ENCODE assay signal across 1 cellular context in the genomic region with DNA sequence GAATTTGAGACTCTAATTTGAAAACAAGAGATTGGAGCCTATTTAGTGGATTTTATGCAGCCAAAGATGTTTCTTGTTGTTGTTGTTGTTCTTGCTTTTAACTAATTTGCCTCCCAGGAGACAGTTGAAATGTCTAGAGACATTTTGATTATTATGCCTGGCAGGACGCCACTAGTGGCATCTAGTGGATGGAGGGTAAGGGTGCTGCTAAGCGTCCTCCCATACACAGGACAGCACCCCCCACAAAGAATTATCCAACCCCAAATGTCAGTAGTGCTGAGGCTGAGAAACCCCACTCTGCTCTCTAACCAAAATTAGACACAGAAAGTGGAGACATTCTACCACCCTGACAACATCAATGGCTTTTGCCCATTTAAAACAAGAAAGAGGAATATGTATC.
TF ChIP-seq lines count a peak whose summit lies in the region.

No MANE protein-coding gene starts in this region.

TF ChIP-seq in HepG2, 621 proteins besides CTCF, POLR2A, EP300 and RAD21 (continued from another document):
- TF ChIP-seq, protein P1, sequence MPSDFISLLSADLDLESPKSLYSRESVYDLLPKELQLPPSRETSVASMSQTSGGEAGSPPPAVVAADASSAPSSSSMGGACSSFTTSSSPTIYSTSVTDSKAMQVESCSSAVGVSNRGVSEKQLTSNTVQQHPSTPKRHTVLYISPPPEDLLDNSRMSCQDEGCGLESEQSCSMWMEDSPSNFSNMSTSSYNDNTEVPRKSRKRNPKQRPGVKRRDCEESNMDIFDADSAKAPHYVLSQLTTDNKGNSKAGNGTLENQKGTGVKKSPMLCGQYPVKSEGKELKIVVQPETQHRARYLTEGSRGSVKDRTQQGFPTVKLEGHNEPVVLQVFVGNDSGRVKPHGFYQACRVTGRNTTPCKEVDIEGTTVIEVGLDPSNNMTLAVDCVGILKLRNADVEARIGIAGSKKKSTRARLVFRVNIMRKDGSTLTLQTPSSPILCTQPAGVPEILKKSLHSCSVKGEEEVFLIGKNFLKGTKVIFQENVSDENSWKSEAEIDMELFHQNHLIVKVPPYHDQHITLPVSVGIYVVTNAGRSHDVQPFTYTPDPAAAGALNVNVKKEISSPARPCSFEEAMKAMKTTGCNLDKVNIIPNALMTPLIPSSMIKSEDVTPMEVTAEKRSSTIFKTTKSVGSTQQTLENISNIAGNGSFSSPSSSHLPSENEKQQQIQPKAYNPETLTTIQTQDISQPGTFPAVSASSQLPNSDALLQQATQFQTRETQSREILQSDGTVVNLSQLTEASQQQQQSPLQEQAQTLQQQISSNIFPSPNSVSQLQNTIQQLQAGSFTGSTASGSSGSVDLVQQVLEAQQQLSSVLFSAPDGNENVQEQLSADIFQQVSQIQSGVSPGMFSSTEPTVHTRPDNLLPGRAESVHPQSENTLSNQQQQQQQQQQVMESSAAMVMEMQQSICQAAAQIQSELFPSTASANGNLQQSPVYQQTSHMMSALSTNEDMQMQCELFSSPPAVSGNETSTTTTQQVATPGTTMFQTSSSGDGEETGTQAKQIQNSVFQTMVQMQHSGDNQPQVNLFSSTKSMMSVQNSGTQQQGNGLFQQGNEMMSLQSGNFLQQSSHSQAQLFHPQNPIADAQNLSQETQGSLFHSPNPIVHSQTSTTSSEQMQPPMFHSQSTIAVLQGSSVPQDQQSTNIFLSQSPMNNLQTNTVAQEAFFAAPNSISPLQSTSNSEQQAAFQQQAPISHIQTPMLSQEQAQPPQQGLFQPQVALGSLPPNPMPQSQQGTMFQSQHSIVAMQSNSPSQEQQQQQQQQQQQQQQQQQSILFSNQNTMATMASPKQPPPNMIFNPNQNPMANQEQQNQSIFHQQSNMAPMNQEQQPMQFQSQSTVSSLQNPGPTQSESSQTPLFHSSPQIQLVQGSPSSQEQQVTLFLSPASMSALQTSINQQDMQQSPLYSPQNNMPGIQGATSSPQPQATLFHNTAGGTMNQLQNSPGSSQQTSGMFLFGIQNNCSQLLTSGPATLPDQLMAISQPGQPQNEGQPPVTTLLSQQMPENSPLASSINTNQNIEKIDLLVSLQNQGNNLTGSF (CRISPR knock-in tag; IDR thresholded peaks at IDR 0.05) = no peak
- TF ChIP-seq KLF9 (CRISPR knock-in tag; IDR thresholded peaks at IDR 0.05; ENCODE audit: low read depth) (no peak), REPIN1 (CRISPR knock-in tag; IDR thresholded peaks at IDR 0.05; ENCODE audit: borderline replicate concordance, low read depth) (no peak), ZNF143 (CRISPR knock-in tag; IDR thresholded peaks at IDR 0.05) (no peak)
- TF ChIP-seq, protein P2, sequence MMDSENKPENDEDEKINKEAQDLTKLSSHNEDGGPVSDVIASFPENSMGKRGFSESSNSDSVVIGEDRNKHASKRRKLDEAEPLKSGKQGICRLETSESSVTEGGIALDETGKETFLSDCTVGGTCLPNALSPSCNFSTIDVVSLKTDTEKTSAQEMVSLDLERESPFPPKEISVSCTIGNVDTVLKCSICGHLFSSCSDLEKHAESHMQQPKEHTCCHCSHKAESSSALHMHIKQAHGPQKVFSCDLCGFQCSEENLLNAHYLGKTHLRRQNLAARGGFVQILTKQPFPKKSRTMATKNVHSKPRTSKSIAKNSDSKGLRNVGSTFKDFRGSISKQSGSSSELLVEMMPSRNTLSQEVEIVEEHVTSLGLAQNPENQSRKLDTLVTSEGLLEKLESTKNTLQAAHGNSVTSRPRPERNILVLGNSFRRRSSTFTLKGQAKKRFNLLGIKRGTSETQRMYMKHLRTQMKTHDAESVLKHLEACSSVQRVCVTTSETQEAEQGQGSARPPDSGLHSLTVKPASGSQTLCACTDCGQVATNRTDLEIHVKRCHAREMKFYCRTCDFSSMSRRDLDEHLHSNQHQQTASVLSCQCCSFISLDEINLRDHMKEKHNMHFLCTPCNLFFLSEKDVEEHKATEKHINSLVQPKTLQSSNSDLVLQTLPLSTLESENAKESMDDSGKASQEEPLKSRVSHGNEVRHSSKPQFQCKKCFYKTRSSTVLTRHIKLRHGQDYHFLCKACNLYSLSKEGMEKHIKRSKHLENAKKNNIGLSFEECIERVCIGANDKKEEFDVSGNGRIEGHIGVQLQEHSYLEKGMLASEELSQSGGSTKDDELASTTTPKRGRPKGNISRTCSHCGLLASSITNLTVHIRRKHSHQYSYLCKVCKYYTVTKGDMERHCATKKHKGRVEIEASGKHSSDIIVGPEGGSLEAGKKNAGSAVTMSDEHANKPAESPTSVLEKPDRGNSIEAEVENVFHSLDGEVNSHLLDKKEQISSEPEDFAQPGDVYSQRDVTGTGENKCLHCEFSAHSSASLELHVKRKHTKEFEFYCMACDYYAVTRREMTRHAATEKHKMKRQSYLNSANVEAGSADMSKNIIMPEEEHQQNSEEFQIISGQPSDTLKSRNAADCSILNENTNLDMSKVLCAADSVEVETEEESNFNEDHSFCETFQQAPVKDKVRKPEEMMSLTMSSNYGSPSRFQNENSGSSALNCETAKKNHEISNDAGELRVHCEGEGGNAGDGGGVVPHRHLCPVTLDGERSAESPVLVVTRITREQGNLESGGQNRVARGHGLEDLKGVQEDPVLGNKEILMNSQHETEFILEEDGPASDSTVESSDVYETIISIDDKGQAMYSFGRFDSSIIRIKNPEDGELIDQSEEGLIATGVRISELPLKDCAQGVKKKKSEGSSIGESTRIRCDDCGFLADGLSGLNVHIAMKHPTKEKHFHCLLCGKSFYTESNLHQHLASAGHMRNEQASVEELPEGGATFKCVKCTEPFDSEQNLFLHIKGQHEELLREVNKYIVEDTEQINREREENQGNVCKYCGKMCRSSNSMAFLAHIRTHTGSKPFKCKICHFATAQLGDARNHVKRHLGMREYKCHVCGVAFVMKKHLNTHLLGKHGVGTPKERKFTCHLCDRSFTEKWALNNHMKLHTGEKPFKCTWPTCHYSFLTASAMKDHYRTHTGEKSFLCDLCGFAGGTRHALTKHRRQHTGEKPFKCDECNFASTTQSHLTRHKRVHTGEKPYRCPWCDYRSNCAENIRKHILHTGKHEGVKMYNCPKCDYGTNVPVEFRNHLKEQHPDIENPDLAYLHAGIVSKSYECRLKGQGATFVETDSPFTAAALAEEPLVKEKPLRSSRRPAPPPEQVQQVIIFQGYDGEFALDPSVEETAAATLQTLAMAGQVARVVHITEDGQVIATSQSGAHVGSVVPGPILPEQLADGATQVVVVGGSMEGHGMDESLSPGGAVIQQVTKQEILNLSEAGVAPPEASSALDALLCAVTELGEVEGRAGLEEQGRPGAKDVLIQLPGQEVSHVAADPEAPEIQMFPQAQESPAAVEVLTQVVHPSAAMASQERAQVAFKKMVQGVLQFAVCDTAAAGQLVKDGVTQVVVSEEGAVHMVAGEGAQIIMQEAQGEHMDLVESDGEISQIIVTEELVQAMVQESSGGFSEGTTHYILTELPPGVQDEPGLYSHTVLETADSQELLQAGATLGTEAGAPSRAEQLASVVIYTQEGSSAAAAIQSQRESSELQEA (CRISPR knock-in tag; IDR thresholded peaks at IDR 0.05; ENCODE audit: not compliant biosample characterization) = no peak
- TF ChIP-seq, protein P3, sequence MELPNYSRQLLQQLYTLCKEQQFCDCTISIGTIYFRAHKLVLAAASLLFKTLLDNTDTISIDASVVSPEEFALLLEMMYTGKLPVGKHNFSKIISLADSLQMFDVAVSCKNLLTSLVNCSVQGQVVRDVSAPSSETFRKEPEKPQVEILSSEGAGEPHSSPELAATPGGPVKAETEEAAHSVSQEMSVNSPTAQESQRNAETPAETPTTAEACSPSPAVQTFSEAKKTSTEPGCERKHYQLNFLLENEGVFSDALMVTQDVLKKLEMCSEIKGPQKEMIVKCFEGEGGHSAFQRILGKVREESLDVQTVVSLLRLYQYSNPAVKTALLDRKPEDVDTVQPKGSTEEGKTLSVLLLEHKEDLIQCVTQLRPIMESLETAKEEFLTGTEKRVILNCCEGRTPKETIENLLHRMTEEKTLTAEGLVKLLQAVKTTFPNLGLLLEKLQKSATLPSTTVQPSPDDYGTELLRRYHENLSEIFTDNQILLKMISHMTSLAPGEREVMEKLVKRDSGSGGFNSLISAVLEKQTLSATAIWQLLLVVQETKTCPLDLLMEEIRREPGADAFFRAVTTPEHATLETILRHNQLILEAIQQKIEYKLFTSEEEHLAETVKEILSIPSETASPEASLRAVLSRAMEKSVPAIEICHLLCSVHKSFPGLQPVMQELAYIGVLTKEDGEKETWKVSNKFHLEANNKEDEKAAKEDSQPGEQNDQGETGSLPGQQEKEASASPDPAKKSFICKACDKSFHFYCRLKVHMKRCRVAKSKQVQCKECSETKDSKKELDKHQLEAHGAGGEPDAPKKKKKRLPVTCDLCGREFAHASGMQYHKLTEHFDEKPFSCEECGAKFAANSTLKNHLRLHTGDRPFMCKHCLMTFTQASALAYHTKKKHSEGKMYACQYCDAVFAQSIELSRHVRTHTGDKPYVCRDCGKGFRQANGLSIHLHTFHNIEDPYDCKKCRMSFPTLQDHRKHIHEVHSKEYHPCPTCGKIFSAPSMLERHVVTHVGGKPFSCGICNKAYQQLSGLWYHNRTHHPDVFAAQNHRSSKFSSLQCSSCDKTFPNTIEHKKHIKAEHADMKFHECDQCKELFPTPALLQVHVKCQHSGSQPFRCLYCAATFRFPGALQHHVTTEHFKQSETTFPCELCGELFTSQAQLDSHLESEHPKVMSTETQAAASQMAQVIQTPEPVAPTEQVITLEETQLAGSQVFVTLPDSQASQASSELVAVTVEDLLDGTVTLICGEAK (IDR thresholded peaks at IDR 0.05) = no peak
- TF ChIP-seq, protein P3 (CRISPR knock-in tag; IDR thresholded peaks at IDR 0.05) = no peak
- TF ChIP-seq, protein P4, sequence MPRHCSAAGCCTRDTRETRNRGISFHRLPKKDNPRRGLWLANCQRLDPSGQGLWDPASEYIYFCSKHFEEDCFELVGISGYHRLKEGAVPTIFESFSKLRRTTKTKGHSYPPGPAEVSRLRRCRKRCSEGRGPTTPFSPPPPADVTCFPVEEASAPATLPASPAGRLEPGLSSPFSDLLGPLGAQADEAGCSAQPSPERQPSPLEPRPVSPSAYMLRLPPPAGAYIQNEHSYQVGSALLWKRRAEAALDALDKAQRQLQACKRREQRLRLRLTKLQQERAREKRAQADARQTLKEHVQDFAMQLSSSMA (CRISPR knock-in tag; IDR thresholded peaks at IDR 0.05) = no peak
